In genomic region chr12:127362121-127362520, GRCh38 we compare ENCODE assay signal across 9 cellular contexts.
"Had no signal": no experiment of that assay in that cellular context is flagged by ENCODE, and none has a peak within 500 bp of the region (broad histone marks: within the 10 kb centered on the region; RNA-seq: fewer than 3 reads in every experiment).

No MANE protein-coding gene starts in this region.

- ATAC-seq: GM23338, HCT116 had no signal

- H3K4me1 ChIP-seq: HAP-1 had no signal

- H3K4me2 ChIP-seq: GM23338 had no signal

- H3K36me3 ChIP-seq: HAP-1 had no signal

- H3K4me3 ChIP-seq: GM23248, GM23338, HAP-1 had no signal

- DNase-seq: GM23248, GOT3, H7, H9, HCEC 1CT, HFFc6 had no signal

- H2AFZ ChIP-seq: GM23248, GM23338 had no signal

- H3K9ac ChIP-seq: GM23248 had no signal

- H3K27ac ChIP-seq: GM23248 had no signal

- H3K9me3 ChIP-seq: HAP-1 had no signal
